Comparison of ENCODE assay signal across 1 cellular context in the genomic region with DNA sequence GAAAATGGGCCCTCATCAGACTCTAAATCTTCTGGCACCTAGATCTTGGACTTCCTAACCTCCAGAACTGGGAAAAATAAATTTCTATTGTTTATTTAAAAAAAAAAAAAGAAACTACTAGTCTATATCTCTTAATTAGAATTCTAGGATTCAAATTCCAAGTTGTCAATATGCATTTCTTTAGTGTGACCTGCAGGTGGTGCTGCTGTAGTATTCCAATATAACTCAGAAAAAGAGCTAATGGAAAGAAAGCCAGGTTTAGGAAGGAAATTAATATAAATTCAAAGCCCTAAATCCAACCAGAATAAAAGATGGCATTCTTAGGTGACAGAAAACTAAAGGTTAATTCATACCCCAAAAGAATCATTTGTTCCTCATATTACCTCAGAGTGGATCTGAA.
TF ChIP-seq lines count a peak whose summit lies in the region.

No MANE protein-coding gene starts in this region.

TF ChIP-seq in HCT116, 20 proteins besides CTCF, POLR2A, EP300 and RAD21 (continued from another document):
- TF ChIP-seq, protein P1, sequence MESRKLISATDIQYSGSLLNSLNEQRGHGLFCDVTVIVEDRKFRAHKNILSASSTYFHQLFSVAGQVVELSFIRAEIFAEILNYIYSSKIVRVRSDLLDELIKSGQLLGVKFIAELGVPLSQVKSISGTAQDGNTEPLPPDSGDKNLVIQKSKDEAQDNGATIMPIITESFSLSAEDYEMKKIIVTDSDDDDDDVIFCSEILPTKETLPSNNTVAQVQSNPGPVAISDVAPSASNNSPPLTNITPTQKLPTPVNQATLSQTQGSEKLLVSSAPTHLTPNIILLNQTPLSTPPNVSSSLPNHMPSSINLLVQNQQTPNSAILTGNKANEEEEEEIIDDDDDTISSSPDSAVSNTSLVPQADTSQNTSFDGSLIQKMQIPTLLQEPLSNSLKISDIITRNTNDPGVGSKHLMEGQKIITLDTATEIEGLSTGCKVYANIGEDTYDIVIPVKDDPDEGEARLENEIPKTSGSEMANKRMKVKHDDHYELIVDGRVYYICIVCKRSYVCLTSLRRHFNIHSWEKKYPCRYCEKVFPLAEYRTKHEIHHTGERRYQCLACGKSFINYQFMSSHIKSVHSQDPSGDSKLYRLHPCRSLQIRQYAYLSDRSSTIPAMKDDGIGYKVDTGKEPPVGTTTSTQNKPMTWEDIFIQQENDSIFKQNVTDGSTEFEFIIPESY (IDR thresholded peaks at IDR 0.05; ENCODE audit: extremely low read depth, insufficient replicate concordance, low read length) = no peak
- no peak for TF ChIP-seq EZH2phosphoT487 (IDR thresholded peaks at IDR 0.05; ENCODE audit: borderline replicate concordance)
- no peak for TF ChIP-seq CBX3 (IDR thresholded peaks at IDR 0.05; ENCODE audit: low read depth)
- TF ChIP-seq, protein P2, sequence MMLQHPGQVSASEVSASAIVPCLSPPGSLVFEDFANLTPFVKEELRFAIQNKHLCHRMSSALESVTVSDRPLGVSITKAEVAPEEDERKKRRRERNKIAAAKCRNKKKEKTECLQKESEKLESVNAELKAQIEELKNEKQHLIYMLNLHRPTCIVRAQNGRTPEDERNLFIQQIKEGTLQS (IDR thresholded peaks at IDR 0.05) = no peak
- TF ChIP-seq JUND (IDR thresholded peaks at IDR 0.05) = no peak
- TF ChIP-seq EZH2 (IDR thresholded peaks at IDR 0.05) = no peak
- no peak for TF ChIP-seq SP1 (IDR thresholded peaks at IDR 0.05; ENCODE audit: low read depth)
- TF ChIP-seq, protein P3, sequence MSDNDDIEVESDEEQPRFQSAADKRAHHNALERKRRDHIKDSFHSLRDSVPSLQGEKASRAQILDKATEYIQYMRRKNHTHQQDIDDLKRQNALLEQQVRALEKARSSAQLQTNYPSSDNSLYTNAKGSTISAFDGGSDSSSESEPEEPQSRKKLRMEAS (IDR thresholded peaks at IDR 0.05) = no peak
- TF ChIP-seq FOSL1 (IDR thresholded peaks at IDR 0.05; ENCODE audit: low read depth) = no peak
- TF ChIP-seq ZFX (IDR thresholded peaks at IDR 0.05) = no peak
- no peak for TF ChIP-seq TCF7L2 (IDR thresholded peaks at IDR 0.05; ENCODE audit: borderline replicate concordance, extremely low read depth, insufficient read depth, insufficient read length)
